22 cellular contexts compared by ENCODE assay signal in genomic region chr6:129209355-129209754, GRCh38.
"Had no signal": no experiment of that assay in that cellular context is flagged by ENCODE, and none has a peak within 500 bp of the region (broad histone marks: within the 10 kb centered on the region; RNA-seq: fewer than 3 reads in every experiment).

No MANE protein-coding gene starts in this region.

- H3K4me1 ChIP-seq: left lung, pancreas, testis, upper lobe of left lung had no signal

- H3K27ac ChIP-seq: brain microvascular endothelial cell, coronary artery, gastrocnemius medialis, left lung, pancreas, testis, upper lobe of left lung had no signal

- H3K36me3 Mint-ChIP-seq: naive thymus-derived CD4-positive, alpha-beta T cell; stimulated activated effector memory CD8-positive, alpha-beta T cell treated with anti-CD3 and anti-CD28 coated beads, Interleukin-12 subunit alpha, Interleukin-12 subunit beta, amount 100 ng/mL, for 72 hours had no signal

- H3K9me3 ChIP-seq: gastrocnemius medialis, left lung, mucosa of descending colon, pancreas, testis, upper lobe of left lung had no signal

- H3K4me3 Mint-ChIP-seq: activated B cell treated with CpG ODN at 0.5 μM for 24 hours; activated CD8-positive, alpha-beta T cell treated with anti-CD3 and anti-CD28 coated beads, Interleukin-2, amount 10 ng/mL, durations not matched to agents 7 days and 5 days; activated naive CD4-positive, alpha-beta T cell treated with anti-CD3 and anti-CD28 coated beads for 36 hours; activated T-cell treated with anti-CD3 and anti-CD28 coated beads, Interleukin-2, amount 50 U/mL, for 24 hours; naive thymus-derived CD4-positive, alpha-beta T cell; stimulated activated effector memory CD8-positive, alpha-beta T cell treated with anti-CD3 and anti-CD28 coated beads, Interleukin-12 subunit alpha, Interleukin-12 subunit beta, amount 100 ng/mL, for 72 hours had no signal

- H3K27me3 ChIP-seq: brain microvascular endothelial cell, gastrocnemius medialis, left lung, pancreas, testis, upper lobe of left lung had no signal

- H3K4me1 Mint-ChIP-seq: activated B cell treated with CpG ODN at 0.5 μM for 24 hours; naive thymus-derived CD4-positive, alpha-beta T cell had no signal

- H3K27me3 Mint-ChIP-seq: activated B cell treated with CpG ODN at 0.5 μM for 24 hours had no signal

- H3K4me3 ChIP-seq: coronary artery, gastrocnemius medialis, left lung, mucosa of descending colon, pancreas, testis, upper lobe of left lung had no signal

- H3K9me3 Mint-ChIP-seq: activated B cell treated with CpG ODN at 0.5 μM for 24 hours; activated naive CD4-positive, alpha-beta T cell treated with anti-CD3 and anti-CD28 coated beads for 36 hours; activated T-cell treated with anti-CD3 and anti-CD28 coated beads, Interleukin-2, amount 50 U/mL, for 24 hours; naive thymus-derived CD4-positive, alpha-beta T cell; stimulated activated effector memory CD8-positive, alpha-beta T cell treated with anti-CD3 and anti-CD28 coated beads, Interleukin-12 subunit alpha, Interleukin-12 subunit beta, amount 100 ng/mL, for 72 hours had no signal

- H3K36me3 ChIP-seq: brain microvascular endothelial cell, gastrocnemius medialis, left lung, pancreas, upper lobe of left lung had no signal

- DNase-seq: activated B cell treated with CpG ODN at 0.5 μM for 24 hours; activated CD4-positive, alpha-beta T cell treated with anti-CD3 and anti-CD28 coated beads for 48 hours; activated CD8-positive, alpha-beta T cell treated with anti-CD3 and anti-CD28 coated beads, Interleukin-2, amount 10 ng/mL, durations not matched to agents 7 days and 5 days; activated naive CD4-positive, alpha-beta T cell treated with anti-CD3 and anti-CD28 coated beads for 36 hours; activated T-cell treated with anti-CD3 and anti-CD28 coated beads, Interleukin-2, amount 50 U/mL, for 24 hours; aorta; brain microvascular endothelial cell; central memory CD4-positive, alpha-beta T cell; erythroblast; gastrocnemius medialis; head of caudate nucleus; left lung; mammary epithelial cell; mucosa of descending colon; naive thymus-derived CD4-positive, alpha-beta T cell; pancreas; stimulated activated CD4-positive, alpha-beta T cell treated with anti-CD3 and anti-CD28 coated beads, Interleukin-4, amount 100 ng/mL, for 24 hours; SW 1271; testis had no signal

- H3K27ac Mint-ChIP-seq: activated B cell treated with CpG ODN at 0.5 μM for 24 hours; activated CD8-positive, alpha-beta T cell treated with anti-CD3 and anti-CD28 coated beads, Interleukin-2, amount 10 ng/mL, durations not matched to agents 7 days and 5 days; activated naive CD4-positive, alpha-beta T cell treated with anti-CD3 and anti-CD28 coated beads for 36 hours; activated T-cell treated with anti-CD3 and anti-CD28 coated beads, Interleukin-2, amount 50 U/mL, for 24 hours; naive thymus-derived CD4-positive, alpha-beta T cell; stimulated activated effector memory CD8-positive, alpha-beta T cell treated with anti-CD3 and anti-CD28 coated beads, Interleukin-12 subunit alpha, Interleukin-12 subunit beta, amount 100 ng/mL, for 72 hours had no signal
